ENCODE assay signal across 8 cellular contexts in genomic region chr17:75289122-75289831, GRCh38. TPM values are rescaled to one million over a fixed set of nuclear protein-coding genes. Genes with fewer than 3 reads are reported as not detected.
A peak's percentile ranks its signal among the peaks of the same experiment; 100 is the strongest.
DNase-seq lines count a peak whose midpoint lies in the region; ATAC-seq, FAIRE-seq and TF ChIP-seq lines count a peak whose summit lies in the region.

SLC25A19 (minus strand) TSS chr17:75289433; CDS start chr17:75286764, 2,669 bp downstream.

- CTCF ChIA-PET in T-cell (lab: Charles Lee) = interaction anchor here in 1 of 2 donors (0.6 to 3.1 kb wide), 20 partner anchors 11 to 566 kb away, joined by 3 to 80 read pairs (median 4); partner anchors contain the start of genes FDXR, GGA3, GRB2 and MIF4GD

- DNase-seq in GM12891 (ENCODE audit: insufficient read length, low spot score) (peak; percentile 92), NCI-H1436 treated with DMSO at 0.1 percent for 48 hours (lab: John Stamatoyannopoulos, UW) (peak; percentile 98), T-cell (peak; percentile 85 to 98 (median 97)), cardiac septum (ENCODE audit: low spot score) (peak; percentile 99), pons (ENCODE audit: low spot score) (peak; percentile 98), type B pancreatic cell (ENCODE audit: extremely low spot score, unreplicated experiment) (peak; percentile 96)

- ATAC-seq in HG02840 (IDR thresholded peaks at IDR 0.05; ENCODE audit: low FRiP score, unreplicated experiment) = peak; percentile 91
- ATAC-seq in T-cell (replicated peaks in 1 of 4) = peak; percentile 92 to 96 (median 94)

- peak; percentile 48 for TF ChIP-seq CTCF in type B pancreatic cell (conservative IDR thresholded peaks at IDR 0.05)

- peak within 1 kb of the TSS; percentile 94 to 100 (median 99) for H3K4me3 Mint-ChIP-seq in T-cell
- peak within 1 kb of the TSS; percentile 99 for H3K4me3 Mint-ChIP-seq in type B pancreatic cell

- no peaks in the 10 kb centered on the region for H3K9me3 Mint-ChIP-seq in T-cell
- no peaks in the 10 kb centered on the region for H3K9me3 Mint-ChIP-seq in type B pancreatic cell

- H3K27me3 Mint-ChIP-seq in T-cell (no peaks in the 10 kb centered on the region), type B pancreatic cell (no peaks in the 10 kb centered on the region)

- peak; percentile 84 for TF ChIP-seq POLR2A in GM12891 (IDR thresholded peaks at IDR 0.05; ENCODE audit: low read depth, low read length)

- peak; percentile 100 for FAIRE-seq in GM12891 (lab: Jason Lieb, UNC)

- POLR2A ChIA-PET in T-cell (lab: Charles Lee) = interaction anchor here (0.6 to 1.4 kb wide), 13 partner anchors 15 to 378 kb away, joined by 3 to 23 read pairs (median 4); partner anchors contain the start of genes GGA3 (in 1 of the 2), GRB2 (in 1 of the 2), MIF4GD (in 1 of the 2) and MRPS7 (in 1 of the 2)

- H3K4me1 Mint-ChIP-seq in T-cell = peaks cover 14 to 27% (median 21%) of the 10 kb centered on the region in 3 donors
- H3K4me1 Mint-ChIP-seq in type B pancreatic cell (ENCODE audit: unreplicated experiment) = peaks cover 10% of the 10 kb centered on the region

- peak within 1 kb of the TSS; percentile 52 for H3K27ac ChIP-seq in adipose tissue (ENCODE audit: low read depth, low read length)

- WGBS in adipose tissue, 3 donors = 0% methylated on average over 64 to 65 of the region's 65 CpGs

- H3K36me3 Mint-ChIP-seq in T-cell (peaks cover 11% of the 10 kb centered on the region), type B pancreatic cell (no peaks in the 10 kb centered on the region)

- intact Hi-C loops in cardiac septum (cut with DNase I) = no loop called here

- peak within 1 kb of the TSS; percentile 100 for H3K27ac Mint-ChIP-seq in T-cell
- H3K27ac Mint-ChIP-seq in type B pancreatic cell = peak within 1 kb of the TSS; percentile 98

TF ChIP-seq in GM12891, 5 proteins besides CTCF, POLR2A, EP300 and RAD21:
- TF ChIP-seq POU2F2 (IDR thresholded peaks at IDR 0.05; ENCODE audit: low read depth, low read length) (peak; percentile 43; the same call in 1 of the 2 replicates), TAF1 (IDR thresholded peaks at IDR 0.05; ENCODE audit: low read depth, low read length) (peak; percentile 72; the same call in 1 of the 2 replicates), POLR2AphosphoS5 (IDR thresholded peaks at IDR 0.05; ENCODE audit: low read depth, low read length) (peak; percentile 88), PAX5 (IDR thresholded peaks at IDR 0.05; ENCODE audit: insufficient read depth, low read length, severe bottlenecking) (no peak), SPI1 (IDR thresholded peaks at IDR 0.05; ENCODE audit: low read depth, low read length) (no peak)

RNA-seq across cellular contexts. Expression of gene SLC25A19, which starts in this region (rescaled TPM):
- polyA plus RNA-seq in GM12891 (2012; ENCODE audit: low read depth, missing spikeins) = 59.2 TPM
- total RNA-seq in T-cell (10 to 100 TPM; 12.4 to 30.1 (median 25.9) TPM), cardiac septum (8.5 TPM), type B pancreatic cell (ENCODE audit: low replicate concordance) (17.0 and 17.8 TPM in 2 replicates)
- polyA plus RNA-seq in adipose tissue = 10 to 100 TPM in 2 of 3 donors, 1 to 10 TPM in 1; 8.1 to 13.8 (median 12.4) TPM

Comparison
In these comparisons a context has a peak if more than half of its experiments do, and no peak if none do; other contexts are left out.
1. Peak in every context shown above with its lines: DNase-seq, ATAC-seq and H3K27ac ChIP-seq.